Comparison of ENCODE assay signal across 8 cellular contexts in genomic region chr22:19714320-19715252, GRCh38. TPM values are rescaled to one million over a fixed set of nuclear protein-coding genes. Genes with fewer than 3 reads are reported as not detected.
DNase-seq lines count a peak whose midpoint lies in the region; ATAC-seq and TF ChIP-seq lines count a peak whose summit lies in the region.

Gene SEPTIN5 (plus strand): TSS chr22:19714503. CDS start chr22:19714589, 86 bp downstream.

- no TSS peak for BruUV-seq in PC-9 (replicated peaks; lab: Mats Ljungman, UMichigan)

- peak; percentile 22 for DNase-seq in CD1c-positive myeloid dendritic cell (ENCODE audit: extremely low spot score)
- DNase-seq in PC-9: no peak
- peak; percentile 59 for DNase-seq in nephron progenitor cell
- DNase-seq in KBM-7: no peak
- no peak for DNase-seq in activated CD8-positive, alpha-beta memory T cell treated with anti-CD3 and anti-CD28 coated beads, Interleukin-2, amount 50 U/mL, for 4 hours

- TF ChIP-seq CTCF in PC-9 (conservative IDR thresholded peaks at IDR 0.05) (no peak), nephron progenitor cell (IDR thresholded peaks at IDR 0.05) (no peak)

- H3K27ac ChIP-seq in PC-9: no peak within 1 kb of the TSS
- peak within 1 kb of the TSS; percentile 16 to 47 for H3K27ac ChIP-seq in esophagus (ENCODE audit: low read depth in 2 of 2, low read length in 1 of 2)

- H3K36me3 ChIP-seq in PC-9 (ENCODE audit: low read depth) (no peaks in the 10 kb centered on the region), esophagus (ENCODE audit: control insufficient read depth in 2 of 2, insufficient read depth in 2 of 2, low read length in 1 of 2) (no peaks in the 10 kb centered on the region)

- peak within 1 kb of the TSS; percentile 80 for H3K4me3 Mint-ChIP-seq in nephron progenitor cell

- POLR2A ChIA-PET in PC-9 (lab: Charles Lee; ENCODE audit: unreplicated experiment): no interaction called here

- peak within 1 kb of the TSS; percentile 74 for H3K4me2 ChIP-seq in PC-9

- H3K4me1 Mint-ChIP-seq in nephron progenitor cell: peaks cover 15% of the 10 kb centered on the region

- H3K79me2 ChIP-seq in PC-9 (ENCODE audit: low read depth): no peaks in the 10 kb centered on the region

- ATAC-seq in GM19463 (IDR thresholded peaks at IDR 0.05; ENCODE audit: unreplicated experiment): no peak
- no peak for ATAC-seq in GM19467 (IDR thresholded peaks at IDR 0.05; ENCODE audit: unreplicated experiment)

- H3F3A ChIP-seq in PC-9 (ENCODE audit: insufficient read depth, low read depth): no peaks in the 10 kb centered on the region

- no peaks in the 10 kb centered on the region; the same call in 1 of the 2 replicates for H3K27me3 ChIP-seq in PC-9 (ENCODE audit: insufficient read depth, low read depth)
- H3K27me3 ChIP-seq in esophagus (ENCODE audit: control insufficient read depth in 1 of 2, insufficient read depth in 2 of 2, low read length in 2 of 2): peaks cover 0 to 2% of the 10 kb centered on the region in 2 donors

- peaks cover 66% of the 10 kb centered on the region for H3K27me3 Mint-ChIP-seq in nephron progenitor cell (ENCODE audit: low read depth, poor library complexity)

- H3K36me3 Mint-ChIP-seq in nephron progenitor cell (ENCODE audit: low read depth): no peaks in the 10 kb centered on the region

- H3K9me3 ChIP-seq in PC-9 (ENCODE audit: insufficient read depth, low read depth): no peaks in the 10 kb centered on the region
- no peaks in the 10 kb centered on the region for H3K9me3 ChIP-seq in esophagus (ENCODE audit: control insufficient read depth in 2 of 2, insufficient read depth in 1 of 2, low read depth in 1 of 2, low read length in 1 of 2)

- H3K4me1 ChIP-seq in PC-9 (replicated peaks; ENCODE audit: insufficient read depth) (no peaks in the 10 kb centered on the region), esophagus (ENCODE audit: control insufficient read depth in 2 of 2, insufficient read depth in 2 of 2, low read length in 1 of 2) (peaks cover 7 to 16% of the 10 kb centered on the region in 2 donors)

- peak within 1 kb of the TSS; percentile 52; the same call in 1 of the 2 replicates for H3K4me3 ChIP-seq in PC-9
- H3K4me3 ChIP-seq in esophagus (ENCODE audit: low read depth in 1 of 2, low read length in 2 of 2): peak within 1 kb of the TSS; percentile 63 to 73

- WGBS in esophagus, 2 donors: 1 to 2% methylated on average over 63 to 104 of the region's 104 CpGs

- H3K27ac Mint-ChIP-seq in nephron progenitor cell: no peak within 1 kb of the TSS

- H2AFZ ChIP-seq in PC-9: 0 out of 2 replicates have a peak within 1 kb of the TSS, but pooled peaks have one; percentile 27

- H3K9me3 Mint-ChIP-seq in nephron progenitor cell: no peaks in the 10 kb centered on the region

- in situ Hi-C loops in KBM-7 (cut with MboI; ENCODE audit: low pct_unique_long_range_greater_than_20kb, low sequenced_read_pairs): no loop called here

- H4K20me1 ChIP-seq in PC-9 (ENCODE audit: insufficient read depth): no peaks in the 10 kb centered on the region

- intact Hi-C loops in PC-9 (cut with micrococcal nuclease; ENCODE audit: unreplicated experiment): loop anchor here (2.0 to 5.0 kb wide), 2 partner anchors 37 to 82 kb away; no protein-coding TSS in a partner anchor

- CTCF ChIA-PET in PC-9 (lab: Charles Lee): no interaction called here

- H3K9me2 ChIP-seq in PC-9 (ENCODE audit: insufficient read depth): no peaks in the 10 kb centered on the region

RNA-seq across cellular contexts. Expression of gene SEPTIN5, which starts in this region (rescaled TPM):
- 2.0 and 8.1 TPM in 2 replicates for total RNA-seq in PC-9 (2021)
- polyA plus RNA-seq in esophagus: 10 to 100 TPM; 40.8 to 51.8 TPM

Comparison
In these comparisons a context has a peak if more than half of its experiments do, and no peak if none do; other contexts are left out.
1. DNase-seq: peak in CD1c-positive myeloid dendritic cell (single experiment) and nephron progenitor cell (single experiment); none in PC-9 (0 of 2), KBM-7 (single experiment) and activated CD8-positive, alpha-beta memory T cell treated with anti-CD3 and anti-CD28 coated beads, Interleukin-2, amount 50 U/mL, for 4 hours (single experiment).